18 cellular contexts compared by ENCODE assay signal in genomic region chr20:47142782-47143170, GRCh38.
"Had no signal": no experiment of that assay in that cellular context is flagged by ENCODE, and none has a peak within 500 bp of the region (broad histone marks: within the 10 kb centered on the region; RNA-seq: fewer than 3 reads in every experiment).

No MANE protein-coding gene starts in this region.

- H3K27ac Mint-ChIP-seq: activated naive CD8-positive, alpha-beta T cell treated with anti-CD3 and anti-CD28 coated beads for 36 hours; activated T-helper 17 cell treated with anti-CD3 and anti-CD28 coated beads, Interleukin-2, amount 50 U/mL, for 72 hours; naive B cell; stimulated activated naive CD8-positive, alpha-beta T cell treated with anti-CD3 and anti-CD28 coated beads, Interleukin-15, Interleukin-2, amounts not matched to agents 100 ng/mL and 50 ng/mL, for 24 hours; T-helper 1 cell treated with Interleukin-12 subunit alpha and Interleukin-12 subunit beta and Interleukin-4 antibody, amounts not matched to agents 30 μg/mL and 1 μg/mL, for 36 hours; WTC11 had no signal

- H3K4me1 Mint-ChIP-seq: activated naive CD8-positive, alpha-beta T cell treated with anti-CD3 and anti-CD28 coated beads for 36 hours; activated T-helper 17 cell treated with anti-CD3 and anti-CD28 coated beads, Interleukin-2, amount 50 U/mL, for 72 hours; naive B cell had no signal

- H3K9me3 Mint-ChIP-seq: activated T-helper 17 cell treated with anti-CD3 and anti-CD28 coated beads, Interleukin-2, amount 50 U/mL, for 72 hours; neural crest cell; stimulated activated naive CD8-positive, alpha-beta T cell treated with anti-CD3 and anti-CD28 coated beads, Interleukin-15, Interleukin-2, amounts not matched to agents 100 ng/mL and 50 ng/mL, for 24 hours had no signal

- DNase-seq: activated naive CD4-positive, alpha-beta T cell; activated naive CD8-positive, alpha-beta T cell treated with anti-CD3 and anti-CD28 coated beads for 36 hours; activated T-cell treated with anti-CD3 and anti-CD28 coated beads, Interleukin-2, amount 50 U/mL, for 1 hour; colonic mucosa; esophagus squamous epithelium; heart right ventricle; mesenchymal stem cell; naive B cell; stimulated activated CD4-positive, alpha-beta T cell treated with anti-CD3 and anti-CD28 coated beads, Interleukin-4, amount 100 ng/mL, for 4 hours; substantia nigra; T1000; thyroid gland had no signal

- H3K4me3 ChIP-seq: breast epithelium, colonic mucosa, esophagus squamous epithelium, heart right ventricle, thyroid gland had no signal

- H3K27me3 ChIP-seq: breast epithelium, colonic mucosa, esophagus squamous epithelium, heart right ventricle, thyroid gland had no signal

- H3K4me1 ChIP-seq: breast epithelium, colonic mucosa had no signal

- H3K36me3 Mint-ChIP-seq: activated naive CD8-positive, alpha-beta T cell treated with anti-CD3 and anti-CD28 coated beads for 36 hours; naive B cell had no signal

- ATAC-seq: activated T-helper 17 cell treated with anti-CD3 and anti-CD28 coated beads, Interleukin-2, amount 50 U/mL, for 72 hours; WTC11 had no signal

- H3K27ac ChIP-seq: breast epithelium, colonic mucosa, esophagus squamous epithelium, thyroid gland had no signal

- H3K27me3 Mint-ChIP-seq: activated naive CD8-positive, alpha-beta T cell treated with anti-CD3 and anti-CD28 coated beads for 36 hours had no signal

- H3K36me3 ChIP-seq: breast epithelium, colonic mucosa, heart right ventricle, thyroid gland had no signal

- H3K4me3 Mint-ChIP-seq: activated naive CD8-positive, alpha-beta T cell treated with anti-CD3 and anti-CD28 coated beads for 36 hours; activated T-helper 17 cell treated with anti-CD3 and anti-CD28 coated beads, Interleukin-2, amount 50 U/mL, for 72 hours; naive B cell; neural crest cell; stimulated activated naive CD8-positive, alpha-beta T cell treated with anti-CD3 and anti-CD28 coated beads, Interleukin-15, Interleukin-2, amounts not matched to agents 100 ng/mL and 50 ng/mL, for 24 hours; T-helper 1 cell treated with Interleukin-12 subunit alpha and Interleukin-12 subunit beta and Interleukin-4 antibody, amounts not matched to agents 30 μg/mL and 1 μg/mL, for 36 hours; WTC11 had no signal

- H3K9me3 ChIP-seq: breast epithelium, colonic mucosa, esophagus squamous epithelium, thyroid gland had no signal
